In genomic region chr7:45919231-45919825, GRCh38 we compare ENCODE assay signal across 9 cellular contexts. TPM values are rescaled to one million over a fixed set of nuclear protein-coding genes. Genes with fewer than 3 reads are reported as not detected.
DNase-seq lines count a peak whose midpoint lies in the region; ATAC-seq and TF ChIP-seq lines count a peak whose summit lies in the region.
"Had no signal": no experiment of that assay in that cellular context is flagged by ENCODE, and none has a peak within 500 bp of the region (broad histone marks: within the 10 kb centered on the region; RNA-seq: fewer than 3 reads in every experiment).

No MANE protein-coding gene starts in this region.

- no peaks in the 10 kb centered on the region for H3K36me3 Mint-ChIP-seq in activated CD8-positive, alpha-beta T cell treated with anti-CD3 and anti-CD28 coated beads for 36 hours (ENCODE audit: low read depth)
- H3K36me3 Mint-ChIP-seq: activated naive CD4-positive, alpha-beta T cell treated with anti-CD3 and anti-CD28 coated beads, Interleukin-2, amount 10 ng/mL, durations not matched to agents 7 days and 5 days had no signal

- H3K9me2 ChIP-seq in PC-3 (replicated peaks; ENCODE audit: low read length): no peaks in the 10 kb centered on the region

- no TSS peak for BruUV-seq in PC-3 (replicated peaks; lab: Mats Ljungman, UMichigan)

- H3K4me1 Mint-ChIP-seq in activated CD8-positive, alpha-beta T cell treated with anti-CD3 and anti-CD28 coated beads for 36 hours (ENCODE audit: low read depth): peaks cover 25% of the 10 kb centered on the region

- CTCF ChIA-PET in PC-3 (lab: Charles Lee): no interaction called here
- CTCF ChIA-PET in activated CD8-positive, alpha-beta T cell treated with anti-CD3 and anti-CD28 coated beads for 36 hours (lab: Charles Lee): interaction anchor here (1.4 to 2.3 kb wide), 4 partner anchors 20 to 1259 kb away, joined by 3 to 6 read pairs (median 4); no protein-coding TSS in a partner anchor

- peaks cover 3% of the 10 kb centered on the region; the same call in 1 of the 2 replicates for H4K20me1 ChIP-seq in PC-3 (ENCODE audit: low read length)

- peak overlapping the region; percentile 90 for H3K4me2 ChIP-seq in PC-3 (ENCODE audit: low read length)

- no peak for TF ChIP-seq CTCF in PC-3 (conservative IDR thresholded peaks at IDR 0.05; ENCODE audit: low read depth, low read length)
- no peak for TF ChIP-seq CTCF in sigmoid colon (IDR thresholded peaks at IDR 0.05)
- no peak for TF ChIP-seq CTCF in activated CD8-positive, alpha-beta T cell treated with anti-CD3 and anti-CD28 coated beads for 36 hours (IDR thresholded peaks at IDR 0.05)

- TF ChIP-seq EP300 in sigmoid colon (IDR thresholded peaks at IDR 0.05): no peak

- H3K9me3 ChIP-seq in PC-3 (ENCODE audit: low read length) (no peaks in the 10 kb centered on the region), sigmoid colon (no peaks in the 10 kb centered on the region)

- peak overlapping the region; percentile 66 for H2AFZ ChIP-seq in PC-3 (ENCODE audit: low read length)

- H3K27me3 ChIP-seq in PC-3 (ENCODE audit: low read length): no peaks in the 10 kb centered on the region
- H3K27me3 ChIP-seq in sigmoid colon: peaks cover 6 to 42% (median 12%) of the 10 kb centered on the region in 3 donors

- H3K4me3 ChIP-seq in PC-3 (ENCODE audit: low read length): peak overlapping the region; percentile 80
- peak overlapping the region in 3 of 4 donors; percentile 49 to 66 (median 56) for H3K4me3 ChIP-seq in sigmoid colon

- no peaks in the 10 kb centered on the region for H3K9me3 Mint-ChIP-seq in activated CD8-positive, alpha-beta T cell treated with anti-CD3 and anti-CD28 coated beads for 36 hours
- H3K9me3 Mint-ChIP-seq: activated naive CD4-positive, alpha-beta T cell treated with anti-CD3 and anti-CD28 coated beads, Interleukin-2, amount 10 ng/mL, durations not matched to agents 7 days and 5 days had no signal

- POLR2A ChIA-PET in PC-3 (lab: Charles Lee; ENCODE audit: unreplicated experiment): no interaction called here
- POLR2A ChIA-PET in activated CD8-positive, alpha-beta T cell treated with anti-CD3 and anti-CD28 coated beads for 36 hours (lab: Charles Lee): no interaction called here

- H3K9ac ChIP-seq in PC-3 (ENCODE audit: low read length): 0 out of 2 replicates have a peak overlapping the region, but pooled peaks have one; percentile 34

- H3K36me3 ChIP-seq in PC-3 (ENCODE audit: low read depth, low read length) (no peaks in the 10 kb centered on the region; the same call in 1 of the 2 replicates), sigmoid colon (peaks cover 0 to 26% (median 10%) of the 10 kb centered on the region in 4 donors)

- no peak overlapping the region for H3K27ac Mint-ChIP-seq in activated CD8-positive, alpha-beta T cell treated with anti-CD3 and anti-CD28 coated beads for 36 hours
- H3K27ac Mint-ChIP-seq: activated naive CD4-positive, alpha-beta T cell treated with anti-CD3 and anti-CD28 coated beads, Interleukin-2, amount 10 ng/mL, durations not matched to agents 7 days and 5 days had no signal

- intact Hi-C loops in PC-3 (cut with micrococcal nuclease): loop anchor here (2.0 to 5.0 kb wide), 2 partner anchors 833 to 1183 kb away; no protein-coding TSS in a partner anchor
- intact Hi-C loops in sigmoid colon (cut with DNase I): no loop called here
- intact Hi-C loops in activated CD8-positive, alpha-beta T cell treated with anti-CD3 and anti-CD28 coated beads for 36 hours (cut with micrococcal nuclease): loop anchor here (5.0 kb wide), 2 partner anchors 433 to 1168 kb away; no protein-coding TSS in a partner anchor

- H3K27ac ChIP-seq in PC-3 (ENCODE audit: low read length) (no peak overlapping the region), sigmoid colon (peak overlapping the region in 2 of 4 donors; percentile 15 to 81)

- H3F3A ChIP-seq in PC-3 (ENCODE audit: low read length, unreplicated experiment): no peaks in the 10 kb centered on the region

- peaks cover 48% of the 10 kb centered on the region for H3K4me1 ChIP-seq in PC-3 (ENCODE audit: insufficient read depth, low read length)
- H3K4me1 ChIP-seq in sigmoid colon: peaks cover 0 to 60% (median 53%) of the 10 kb centered on the region in 4 donors

- 26 to 36% methylated on average over 10 of the region's 10 CpGs for WGBS in sigmoid colon, 2 donors

- peaks cover 62% of the 10 kb centered on the region for H3K27me3 Mint-ChIP-seq in activated CD8-positive, alpha-beta T cell treated with anti-CD3 and anti-CD28 coated beads for 36 hours

- H3K4me3 Mint-ChIP-seq in activated CD8-positive, alpha-beta T cell treated with anti-CD3 and anti-CD28 coated beads for 36 hours: no peak overlapping the region

- peak; percentile 41 for DNase-seq in EH (ENCODE audit: low read depth)
- DNase-seq in PC-3: no peak
- peak; percentile 13 for DNase-seq in glomerular visceral epithelial cell (ENCODE audit: extremely low spot score)
- no peak for DNase-seq in sigmoid colon
- DNase-seq in T-helper 2 cell: no peak
- no peak for DNase-seq in activated CD8-positive, alpha-beta T cell treated with anti-CD3 and anti-CD28 coated beads for 36 hours
- no peak for DNase-seq in D341Med (ENCODE audit: low spot score)
- DNase-seq in activated CD8-positive, alpha-beta memory T cell treated with anti-CD3 and anti-CD28 coated beads for 24 hours: no peak
- DNase-seq: activated naive CD4-positive, alpha-beta T cell treated with anti-CD3 and anti-CD28 coated beads, Interleukin-2, amount 10 ng/mL, durations not matched to agents 7 days and 5 days had no signal

- no peak for TF ChIP-seq POLR2A in sigmoid colon (IDR thresholded peaks at IDR 0.05)

- H3K79me2 ChIP-seq in PC-3 (ENCODE audit: low read length): peaks cover 17% of the 10 kb centered on the region; the same call in 1 of the 2 replicates

- ATAC-seq in PC-3: no peak
- ATAC-seq in activated CD8-positive, alpha-beta T cell treated with anti-CD3 and anti-CD28 coated beads for 36 hours: no peak

RNA-seq across cellular contexts. Expression of gene IGFBP3, which starts 1.7 kb away (rescaled TPM):
- total RNA-seq in PC-3 (2014; rRNA removed) (120 and 136 TPM in 2 replicates), sigmoid colon (100 to 1,000 TPM in 3 of 4 donors, 10 to 100 TPM in 1; 54.0 to 330 (median 177) TPM)
- 10 to 100 TPM in 1 of 3 donors, 1 to 10 TPM in 2; 4.8 to 44.9 (median 5.3) TPM for polyA plus RNA-seq in sigmoid colon
- total RNA-seq in activated CD8-positive, alpha-beta T cell treated with anti-CD3 and anti-CD28 coated beads for 36 hours: under 1 TPM in 1 of 2 experiments, not detected in 1; 0.25 TPM

RNA-seq across cellular contexts. Expression of gene IGFBP1, which starts 31.0 kb away (rescaled TPM):
- total RNA-seq in PC-3 (2014; rRNA removed): 1.3 and 1.5 TPM in 2 replicates
- not detected for total RNA-seq in sigmoid colon
- polyA plus RNA-seq in sigmoid colon: not detected
- not detected for total RNA-seq in activated CD8-positive, alpha-beta T cell treated with anti-CD3 and anti-CD28 coated beads for 36 hours

RNA-seq across cellular contexts. Expression of gene CCDC201, which starts 46.4 kb away (rescaled TPM):
- total RNA-seq in PC-3 (2014; rRNA removed) (0.11 TPM in 1 of 2 replicates, not detected in the other), sigmoid colon (not detected)
- polyA plus RNA-seq in sigmoid colon: not detected
- total RNA-seq in activated CD8-positive, alpha-beta T cell treated with anti-CD3 and anti-CD28 coated beads for 36 hours: not detected

Comparison
In these comparisons a context has a peak if more than half of its experiments do, and no peak if none do; other contexts are left out.
1. DNase-seq: peak in EH (single experiment) and glomerular visceral epithelial cell (single experiment); none in PC-3 (single experiment), sigmoid colon (single experiment), T-helper 2 cell (0 of 5), activated CD8-positive, alpha-beta T cell treated with anti-CD3 and anti-CD28 coated beads for 36 hours (single experiment), D341Med (single experiment) and activated CD8-positive, alpha-beta memory T cell treated with anti-CD3 and anti-CD28 coated beads for 24 hours (single experiment).
2. RNA of gene IGFBP3, which starts 1.7 kb away (total RNA-seq): 54.0 to 330 TPM in sigmoid colon and 120 to 136 TPM in PC-3; 0.25 TPM in activated CD8-positive, alpha-beta T cell treated with anti-CD3 and anti-CD28 coated beads for 36 hours; every median in the first group is over 10 times any median in the second.